ENCODE assay signal across 10 cellular contexts in the genomic region with DNA sequence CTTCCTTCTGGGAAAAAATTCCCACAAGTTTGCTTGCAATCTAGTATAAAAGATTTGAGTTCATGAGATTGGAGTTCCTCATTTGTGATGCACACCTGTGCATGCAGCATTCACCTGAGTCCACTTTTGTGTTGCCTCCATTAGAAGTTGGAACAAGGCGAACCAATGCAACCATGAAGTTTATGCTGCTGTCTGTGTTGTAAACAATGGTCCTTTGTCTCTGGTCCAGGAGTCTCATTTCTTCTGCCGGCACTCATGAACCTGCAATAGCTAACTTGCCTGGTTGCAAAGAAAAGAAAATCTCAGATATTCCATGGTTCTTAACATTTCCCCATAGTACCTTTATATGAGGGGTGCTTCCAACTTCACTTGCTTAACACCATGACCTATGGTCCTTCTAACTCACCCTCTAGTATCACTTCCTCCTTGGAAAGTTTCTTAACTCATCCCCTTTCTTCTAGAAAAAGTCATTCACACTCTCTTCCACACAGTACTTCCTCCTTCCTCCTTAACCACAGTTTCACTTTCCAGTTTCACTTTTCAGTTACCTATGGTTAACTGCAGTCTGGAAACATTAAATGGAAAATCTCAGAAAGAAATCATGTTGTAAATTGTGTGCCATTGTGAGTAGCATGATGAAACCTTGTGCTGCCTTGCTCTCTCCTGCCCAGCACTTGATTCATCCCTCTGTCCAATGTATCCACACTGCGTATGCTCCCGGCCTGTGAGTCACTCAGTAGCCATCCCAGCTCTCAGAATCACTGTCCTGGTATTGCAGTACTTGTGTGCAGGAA.
DNase-seq lines count a peak whose midpoint lies in the region; ATAC-seq and TF ChIP-seq lines count a peak whose summit lies in the region.
"Had no signal": no experiment of that assay in that cellular context is flagged by ENCODE, and none has a peak within 500 bp of the region (broad histone marks: within the 10 kb centered on the region; RNA-seq: fewer than 3 reads in every experiment).

No MANE protein-coding gene starts in this region.

- H3K36me3 ChIP-seq in heart left ventricle (no peaks in the 10 kb centered on the region), left ventricle myocardium inferior (no peaks in the 10 kb centered on the region), OCI-LY7 (ENCODE audit: insufficient read depth, low read length) (no peaks in the 10 kb centered on the region)
- H3K36me3 ChIP-seq: cardiac muscle cell, thoracic aorta had no signal

- ATAC-seq in heart left ventricle, result peak; percentile 26 to 78 (median 62)
- peak; percentile 94 for ATAC-seq in HG02973 (IDR thresholded peaks at IDR 0.05; ENCODE audit: unreplicated experiment)

- no peaks in the 10 kb centered on the region for H4K20me1 ChIP-seq in OCI-LY7 (ENCODE audit: insufficient read depth, low read length)

- no peak for TF ChIP-seq POLR2A in heart left ventricle (IDR thresholded peaks at IDR 0.05)

- H3K79me2 ChIP-seq in OCI-LY7 (ENCODE audit: insufficient read depth, low read depth, low read length), result no peaks in the 10 kb centered on the region

- H3K27ac ChIP-seq in heart left ventricle (peak overlapping the region in 3 of 12 donors; percentile 12 to 72 (median 22)), left ventricle myocardium inferior (replicated peaks) (no peak overlapping the region), OCI-LY7 (ENCODE audit: low read depth, low read length, poor library complexity, severe bottlenecking) (no peak overlapping the region)
- H3K27ac ChIP-seq: cardiac muscle cell, thoracic aorta had no signal

- H3K9me3 ChIP-seq in heart left ventricle (no peaks in the 10 kb centered on the region), left ventricle myocardium inferior (replicated peaks) (no peaks in the 10 kb centered on the region), OCI-LY7 (ENCODE audit: low read length) (no peaks in the 10 kb centered on the region)
- H3K9me3 ChIP-seq: thoracic aorta had no signal

- H3K27me3 ChIP-seq in heart left ventricle, result no peaks in the 10 kb centered on the region
- H3K27me3 ChIP-seq in left ventricle myocardium inferior (ENCODE audit: low read depth), result no peaks in the 10 kb centered on the region
- H3K27me3 ChIP-seq: cardiac muscle cell had no signal

- H3K4me2 ChIP-seq in OCI-LY7 (ENCODE audit: low read length), result peak overlapping the region; percentile 76

- POLR2A ChIA-PET in OCI-LY7 (lab: Charles Lee), result interaction anchor here (0.6 to 1.1 kb wide), 3 partner anchors 25 to 135 kb away, joined by 3 to 4 read pairs (median 3); no protein-coding TSS in a partner anchor

- H3K9me2 ChIP-seq in OCI-LY7 (ENCODE audit: insufficient read depth, low read length), result no peaks in the 10 kb centered on the region

- BruUV-seq in OCI-LY7 (replicated peaks; lab: Mats Ljungman, UMichigan), result no TSS peak

- H3K4me1 ChIP-seq in heart left ventricle, result peaks cover 0 to 20% (median 0%) of the 10 kb centered on the region in 12 donors
- H3K4me1 ChIP-seq in left ventricle myocardium inferior, result peaks cover 9% of the 10 kb centered on the region
- H3K4me1 ChIP-seq in OCI-LY7 (ENCODE audit: insufficient read depth, low read length, poor library complexity, severe bottlenecking), result peaks cover 38% of the 10 kb centered on the region

- no peak for TF ChIP-seq CTCF in heart left ventricle (IDR thresholded peaks at IDR 0.05)
- no peak for TF ChIP-seq CTCF in left ventricle myocardium inferior (IDR thresholded peaks at IDR 0.05; ENCODE audit: borderline replicate concordance)
- TF ChIP-seq CTCF in OCI-LY7 (conservative IDR thresholded peaks at IDR 0.05; ENCODE audit: low read length), result no peak
- no peak for TF ChIP-seq CTCF in epithelial cell of esophagus (IDR thresholded peaks at IDR 0.05; ENCODE audit: insufficient read depth, low read depth, low read length, missing control alignments)

- DNase-seq in heart left ventricle (no peak), left ventricle myocardium inferior (no peak), OCI-LY7 (ENCODE audit: low spot score) (peak; percentile 64), epithelial cell of esophagus (ENCODE audit: low read depth) (peak; percentile 95), putamen (ENCODE audit: low spot score) (peak; percentile 34), cerebellum (ENCODE audit: low spot score) (no peak)
- DNase-seq in stimulated activated CD4-positive, alpha-beta T cell treated with anti-CD3 and anti-CD28 coated beads, Interleukin-1b, Interleukin-23, amount 100 ng/mL, for 48 hours, result no peak

- peak overlapping the region in 1 of 12 donors; percentile 1 for H3K4me3 ChIP-seq in heart left ventricle
- no peak overlapping the region for H3K4me3 ChIP-seq in left ventricle myocardium inferior
- peak overlapping the region; percentile 11 for H3K4me3 ChIP-seq in OCI-LY7 (ENCODE audit: low read depth, low read length, poor library complexity, severe bottlenecking)
- H3K4me3 ChIP-seq in epithelial cell of esophagus (ENCODE audit: low read length), result no peak overlapping the region
- H3K4me3 ChIP-seq: cardiac muscle cell, thoracic aorta had no signal

- intact Hi-C loops in heart left ventricle (cut with DNase I) (no loop called here), left ventricle myocardium inferior (cut with micrococcal nuclease) (no loop called here), OCI-LY7 (cut with micrococcal nuclease; ENCODE audit: unreplicated experiment) (loop anchor here (2.0 kb wide), 1 partner anchor 129 kb away; a partner anchor contains a TSS)

- no peak overlapping the region for H2AFZ ChIP-seq in OCI-LY7 (ENCODE audit: low read length)

- CTCF ChIA-PET in OCI-LY7 (lab: Charles Lee; ENCODE audit: unreplicated experiment), result no interaction called here

- 82 to 92% (median 91%) methylated on average over 4 of the region's 4 CpGs for WGBS in heart left ventricle, 4 donors

Comparison
In these comparisons a context has a peak if more than half of its experiments do, and no peak if none do; other contexts are left out.
1. DNase-seq: peak in OCI-LY7 (single experiment), epithelial cell of esophagus (single experiment) and putamen (single experiment); none in heart left ventricle (0 of 5), left ventricle myocardium inferior (single experiment), cerebellum (single experiment) and stimulated activated CD4-positive, alpha-beta T cell treated with anti-CD3 and anti-CD28 coated beads, Interleukin-1b, Interleukin-23, amount 100 ng/mL, for 48 hours (single experiment).